In genomic region chr20:31713312-31714049, GRCh38 we compare ENCODE assay signal across 8 cellular contexts. TPM values are rescaled to one million over a fixed set of nuclear protein-coding genes. Genes with fewer than 3 reads are reported as not detected.
A peak's percentile ranks its signal among the peaks of the same experiment; 100 is the strongest.
DNase-seq lines count a peak whose midpoint lies in the region; ATAC-seq and TF ChIP-seq lines count a peak whose summit lies in the region.

No MANE protein-coding gene starts in this region.

- no peak for ATAC-seq in activated T-cell treated with anti-CD3 and anti-CD28 coated beads, Interleukin-2, amount 50 U/mL, for 4 hours
- no peak for ATAC-seq in HG03175 (IDR thresholded peaks at IDR 0.05; ENCODE audit: unreplicated experiment)

- peak overlapping the region in 2 of 3 donors; percentile 24 to 59 for H3K4me3 ChIP-seq in breast epithelium
- peak overlapping the region in 4 of 5 donors; percentile 49 to 52 (median 49) for H3K4me3 ChIP-seq in subcutaneous abdominal adipose tissue (ENCODE audit: low read depth in 1 of 5, low read length in 5 of 5)

- peak overlapping the region; percentile 12 to 63 (median 49) for H3K9ac ChIP-seq in subcutaneous abdominal adipose tissue (ENCODE audit: low read length in 5 of 5)

- H3K4me1 ChIP-seq in breast epithelium (peaks cover 23 to 77% of the 10 kb centered on the region in 2 donors), subcutaneous abdominal adipose tissue (ENCODE audit: control insufficient read depth in 5 of 5, insufficient read depth in 5 of 5, low read length in 5 of 5) (peaks cover 16 to 92% (median 79%) of the 10 kb centered on the region in 5 donors)

- H3K27ac ChIP-seq in breast epithelium (peak overlapping the region; percentile 100), subcutaneous abdominal adipose tissue (ENCODE audit: low read depth, low read length) (peak overlapping the region; percentile 60)

- peaks cover 64% of the 10 kb centered on the region for H3K36me3 Mint-ChIP-seq in activated T-cell treated with anti-CD3 and anti-CD28 coated beads, Interleukin-2, amount 50 U/mL, for 4 hours (ENCODE audit: insufficient read depth)

- intact Hi-C loops in breast epithelium (cut with DNase I; ENCODE audit: low total_unique reads), result no loop called here

- no peak for DNase-seq in activated T-cell treated with anti-CD3 and anti-CD28 coated beads, Interleukin-2, amount 50 U/mL, for 4 hours
- DNase-seq in activated T-cell treated with anti-CD3 and anti-CD28 coated beads, Interleukin-2, amount 50 U/mL, for 1 hour, result no peak
- DNase-seq in breast epithelium (ENCODE audit: low spot score in 2 of 2) (peak in 1 of 2 donors; percentile 83), kidney tubule cell (ENCODE audit: low spot score) (peak; percentile 92), NCI-H187 treated with DMSO at 0.1 percent for 48 hours (lab: John Stamatoyannopoulos, UW) (no peak), SK-N-DZ (ENCODE audit: low spot score) (no peak)

- H3K36me3 ChIP-seq in breast epithelium (no peaks in the 10 kb centered on the region), subcutaneous abdominal adipose tissue (ENCODE audit: control insufficient read depth in 5 of 5, insufficient read depth in 5 of 5, low read length in 5 of 5) (peaks cover 3 to 34% (median 10%) of the 10 kb centered on the region in 5 donors)

- H3K4me3 Mint-ChIP-seq in activated T-cell treated with anti-CD3 and anti-CD28 coated beads, Interleukin-2, amount 50 U/mL, for 4 hours, result peak overlapping the region; percentile 53

- H3K27me3 ChIP-seq in breast epithelium (no peaks in the 10 kb centered on the region), subcutaneous abdominal adipose tissue (ENCODE audit: control insufficient read depth in 5 of 5, insufficient read depth in 4 of 5, low read length in 5 of 5) (no peaks in the 10 kb centered on the region)

- no peaks in the 10 kb centered on the region for H3K9me3 Mint-ChIP-seq in activated T-cell treated with anti-CD3 and anti-CD28 coated beads, Interleukin-2, amount 50 U/mL, for 4 hours

- no peak for TF ChIP-seq CTCF in breast epithelium (IDR thresholded peaks at IDR 0.05)

- peaks cover 88% of the 10 kb centered on the region for H3K4me1 Mint-ChIP-seq in activated T-cell treated with anti-CD3 and anti-CD28 coated beads, Interleukin-2, amount 50 U/mL, for 4 hours (ENCODE audit: low read depth)

- TF ChIP-seq POLR2A in breast epithelium (IDR thresholded peaks at IDR 0.05), result no peak

- H3K27me3 Mint-ChIP-seq in activated T-cell treated with anti-CD3 and anti-CD28 coated beads, Interleukin-2, amount 50 U/mL, for 4 hours (ENCODE audit: low read depth), result no peaks in the 10 kb centered on the region

- no peaks in the 10 kb centered on the region for H3K9me3 ChIP-seq in breast epithelium
- no peaks in the 10 kb centered on the region for H3K9me3 ChIP-seq in subcutaneous abdominal adipose tissue (ENCODE audit: control insufficient read depth in 5 of 5, low read length in 5 of 5)

RNA-seq across cellular contexts. Expression of gene BCL2L1, which starts 9.2 kb away (rescaled TPM):
- 100 to 1,000 TPM; 237 to 274 (median 248) TPM for total RNA-seq in activated T-cell treated with anti-CD3 and anti-CD28 coated beads, Interleukin-2, amount 50 U/mL, for 4 hours
- total RNA-seq in breast epithelium, result 100 to 1,000 TPM in 2 of 3 donors, 10 to 100 TPM in 1; 95.1 to 124 (median 117) TPM
- polyA plus RNA-seq in SK-N-DZ (2014; cell fraction: cytosol; rRNA removed), result 78.5 and 86.3 TPM in 2 replicates
- polyA plus RNA-seq in SK-N-DZ (2014; cell fraction: nucleus; rRNA removed), result 30.3 and 34.7 TPM in 2 replicates

RNA-seq across cellular contexts. Expression of gene TPX2, which starts 25.6 kb away (rescaled TPM):
- 1 to 10 TPM; 8.0 to 9.9 (median 9.3) TPM for total RNA-seq in activated T-cell treated with anti-CD3 and anti-CD28 coated beads, Interleukin-2, amount 50 U/mL, for 4 hours
- total RNA-seq in breast epithelium, result 1 to 10 TPM in 1 of 3 donors, under 1 TPM in 2; 0.33 to 3.8 (median 0.73) TPM
- 121 and 138 TPM in 2 replicates for polyA plus RNA-seq in SK-N-DZ (2014; cell fraction: cytosol; rRNA removed)
- 484 and 677 TPM in 2 replicates for polyA plus RNA-seq in SK-N-DZ (2014; cell fraction: nucleus; rRNA removed)
